ENCODE assay signal across 24 cellular contexts in genomic region chr14:64604854-64605253, GRCh38. TPM values are rescaled to one million over a fixed set of nuclear protein-coding genes. Genes with fewer than 3 reads are reported as not detected.
DNase-seq lines count a peak whose midpoint lies in the region; ATAC-seq, FAIRE-seq and TF ChIP-seq lines count a peak whose summit lies in the region.
"Had no signal": no experiment of that assay in that cellular context is flagged by ENCODE, and none has a peak within 500 bp of the region (broad histone marks: within the 10 kb centered on the region; RNA-seq: fewer than 3 reads in every experiment).

No MANE protein-coding gene starts in this region.

- peak overlapping the region; percentile 2 for H2AFZ ChIP-seq in neuronal stem cell (ENCODE audit: low read length)

- no peak overlapping the region for H2BK12ac ChIP-seq in neuronal stem cell (ENCODE audit: low read length)

- H2BK5ac ChIP-seq in neuronal stem cell (ENCODE audit: low read length) = no peak overlapping the region

- no peak for TF ChIP-seq CTCF in RWPE2 (IDR thresholded peaks at IDR 0.05; ENCODE audit: poor library complexity, severe bottlenecking)

- peaks cover 14% of the 10 kb centered on the region for H3K4me1 ChIP-seq in RWPE2 (ENCODE audit: insufficient read depth, poor library complexity, severe bottlenecking)
- peaks cover 0 to 7% of the 10 kb centered on the region in 2 donors for H3K4me1 ChIP-seq in neuronal stem cell (ENCODE audit: control insufficient read depth in 2 of 2, insufficient read depth in 1 of 2, low read depth in 1 of 2, low read length in 2 of 2)
- H3K4me1 ChIP-seq: right lobe of liver had no signal

- H3K9me3 ChIP-seq in RWPE2 (ENCODE audit: severe bottlenecking) = no peaks in the 10 kb centered on the region
- no peaks in the 10 kb centered on the region for H3K9me3 ChIP-seq in neuronal stem cell (replicated peaks in 1 of 2; ENCODE audit: control insufficient read depth in 2 of 2, insufficient read depth in 1 of 2, low read depth in 1 of 2, low read length in 2 of 2)
- H3K9me3 ChIP-seq: right lobe of liver had no signal

- no CpG with 5 or more reads among the region's 6 CpGs for WGBS in neuronal stem cell (ENCODE audit: extremely low coverage in 2 of 2, insufficient read length in 2 of 2, insufficient replicate concordance in 1 of 2), 2 donors

- no peak overlapping the region for H4K91ac ChIP-seq in neuronal stem cell (ENCODE audit: low read depth, low read length, poor library complexity)

- FAIRE-seq in HTR-8/SVneo (lab: Jason Lieb, UNC) = peak; percentile 63

- ATAC-seq in RWPE2 (ENCODE audit: low read depth) = no peak; the same call in 2 of the 3 replicates
- ATAC-seq in GM19023 (IDR thresholded peaks at IDR 0.05; ENCODE audit: unreplicated experiment) = no peak
- ATAC-seq: left ventricle myocardium superior; naive thymus-derived CD8-positive, alpha-beta T cell; right lobe of liver had no signal

- no peak overlapping the region for H3K14ac ChIP-seq in neuronal stem cell (ENCODE audit: low read length)

- H3K27me3 ChIP-seq in RWPE2 (ENCODE audit: insufficient read depth, poor library complexity, severe bottlenecking) = no peaks in the 10 kb centered on the region
- H3K27me3 ChIP-seq in neuronal stem cell (ENCODE audit: control insufficient read depth in 3 of 3, insufficient read depth in 3 of 3, low read depth in 1 of 3, low read length in 3 of 3) = peaks cover 0 to 5% (median 0%) of the 10 kb centered on the region in 3 experiments
- H3K27me3 ChIP-seq: cardiac muscle cell, right lobe of liver had no signal

- H3K4me3 ChIP-seq in RWPE2 (ENCODE audit: severe bottlenecking) (no peak overlapping the region), neuronal stem cell (ENCODE audit: low read length in 2 of 2) (no peak overlapping the region)
- H3K4me3 ChIP-seq: cardiac muscle cell, coronary artery, right lobe of liver, SK-N-MC had no signal

- H3K23ac ChIP-seq in neuronal stem cell (ENCODE audit: low read depth, low read length, poor library complexity) = no peak overlapping the region

- no peak overlapping the region for H4K8ac ChIP-seq in neuronal stem cell (ENCODE audit: low read depth, low read length)

- H2BK120ac ChIP-seq in neuronal stem cell (ENCODE audit: low read depth, low read length) = no peak overlapping the region

- no peak overlapping the region for H3K4ac ChIP-seq in neuronal stem cell (ENCODE audit: low read length)

- no peaks in the 10 kb centered on the region for H3K79me1 ChIP-seq in neuronal stem cell (ENCODE audit: low read depth, low read length)

- H3K36me3 ChIP-seq in RWPE2 (ENCODE audit: low read depth) = no peaks in the 10 kb centered on the region
- no peaks in the 10 kb centered on the region for H3K36me3 ChIP-seq in neuronal stem cell (replicated peaks in 1 of 2; ENCODE audit: control insufficient read depth in 2 of 2, insufficient read depth in 2 of 2, low read length in 2 of 2)
- H3K36me3 ChIP-seq: cardiac muscle cell, right lobe of liver had no signal

- H3K27ac ChIP-seq in RWPE2 (ENCODE audit: poor library complexity, severe bottlenecking) (peak overlapping the region; percentile 46), neuronal stem cell (replicated peaks; ENCODE audit: low read length) (no peak overlapping the region)
- H3K27ac ChIP-seq: cardiac muscle cell, coronary artery, right lobe of liver, SK-N-MC had no signal

- no peak overlapping the region for H2AK5ac ChIP-seq in neuronal stem cell (ENCODE audit: low read depth, low read length)

- DNase-seq in HTR-8/SVneo (ENCODE audit: insufficient read length, low spot score) (no peak), NCI-H146 treated with DMSO at 0.1 percent for 48 hours (lab: John Stamatoyannopoulos, UW; ENCODE audit: unreplicated experiment) (peak; percentile 70), RWPE2 (ENCODE audit: low spot score) (no peak), neuronal stem cell (ENCODE audit: low spot score) (no peak), SIG-M5 treated with dmso at 0.1 percent for 504 hours (lab: John Stamatoyannopoulos, UW; ENCODE audit: unreplicated experiment) (no peak), OCI-M1 (lab: John Stamatoyannopoulos, UW) (no peak)
- DNase-seq: activated CD4-positive, alpha-beta T cell treated with anti-CD3 and anti-CD28 coated beads, Interleukin-2, amount 10 ng/mL, durations not matched to agents 24 days and 14 days; activated naive CD4-positive, alpha-beta T cell treated with anti-CD3 and anti-CD28 coated beads, Interleukin-2, amount 10 ng/mL, durations not matched to agents 7 days and 5 days; amniotic stem cell; hypothalamus; IMR-90; left ventricle myocardium superior; midbrain; naive thymus-derived CD8-positive, alpha-beta T cell; NCI-H1105; NCI-H446; right lobe of liver; stimulated activated CD4-positive, alpha-beta T cell treated with anti-CD3 and anti-CD28 coated beads, Interleukin-12 subunit alpha, Interleukin-12 subunit beta, amount 100 ng/mL, for 4 hours; stimulated activated CD4-positive, alpha-beta T cell treated with anti-CD3 and anti-CD28 coated beads, Interleukin-4, amount 100 ng/mL, for 4 hours; stimulated activated naive CD4-positive, alpha-beta T cell had no signal

- H3K9ac ChIP-seq in neuronal stem cell (ENCODE audit: low read depth, low read length, poor library complexity) = no peak overlapping the region

- H3K18ac ChIP-seq in neuronal stem cell (ENCODE audit: low read length) = no peak overlapping the region

- no peak overlapping the region for H3K4me2 ChIP-seq in neuronal stem cell (ENCODE audit: insufficient read depth, low read length, poor library complexity, severe bottlenecking)

- no peak overlapping the region for H2BK15ac ChIP-seq in neuronal stem cell (ENCODE audit: low read length)

RNA-seq across cellular contexts. Expression of gene PPP1R36, which starts 55.1 kb away (rescaled TPM):
- polyA plus RNA-seq in neuronal stem cell (2013, experiment 1 of 2) = 0.11 TPM
- 0.11 TPM for polyA plus RNA-seq in neuronal stem cell (2013, experiment 2 of 2)
- polyA plus RNA-seq: naive thymus-derived CD8-positive, alpha-beta T cell had no signal
